Comparison of ENCODE assay signal across 10 cellular contexts in the genomic region with DNA sequence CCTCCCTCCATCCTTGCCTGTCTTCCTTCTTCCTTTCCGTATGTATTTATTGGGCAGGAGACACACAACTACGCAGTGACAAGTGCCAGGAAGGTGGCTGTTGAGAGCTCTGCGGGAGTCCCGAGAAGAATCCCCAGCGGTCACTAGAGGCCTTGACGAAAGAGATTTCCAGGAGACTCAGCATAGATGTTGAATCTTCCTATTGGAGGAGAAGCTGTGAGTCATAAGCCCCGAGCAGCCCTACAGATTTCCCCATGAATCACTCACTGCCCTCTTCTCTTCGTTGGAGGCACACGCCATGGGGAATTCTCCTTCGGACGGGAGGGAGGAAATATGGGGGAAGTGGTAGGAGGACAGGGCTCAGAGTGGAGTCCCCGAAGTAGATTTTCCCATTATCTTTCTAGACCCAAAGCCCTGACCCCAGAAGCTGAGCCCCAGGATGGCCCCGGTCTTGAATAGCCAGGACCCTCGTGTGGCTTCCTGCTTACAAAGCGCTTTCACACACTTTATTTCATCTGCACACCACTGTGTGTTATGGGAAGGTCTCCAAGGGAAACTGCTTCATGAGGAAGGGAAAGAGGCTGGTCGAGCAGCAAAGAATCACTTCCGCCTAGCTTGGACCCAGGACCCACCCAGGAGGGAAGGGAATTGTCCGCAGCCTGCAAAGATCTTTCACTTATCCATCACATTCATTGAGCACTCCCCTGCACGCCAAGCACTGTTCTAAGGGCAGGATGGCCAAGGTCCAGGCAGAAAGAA. TPM values are rescaled to one million over a fixed set of nuclear protein-coding genes. Genes with fewer than 3 reads are reported as not detected.
DNase-seq lines count a peak whose midpoint lies in the region; ATAC-seq and TF ChIP-seq lines count a peak whose summit lies in the region.
"Had no signal": no experiment of that assay in that cellular context is flagged by ENCODE, and none has a peak within 500 bp of the region (broad histone marks: within the 10 kb centered on the region; RNA-seq: fewer than 3 reads in every experiment).

No MANE protein-coding gene starts in this region.

- no peak overlapping the region for H3K4me3 ChIP-seq in foreskin fibroblast (ENCODE audit: low read depth in 1 of 2, low read length in 2 of 2)
- H3K4me3 ChIP-seq in trophoblast cell (ENCODE audit: low read depth, low read length), result no peak overlapping the region

- TF ChIP-seq POLR2A in erythroblast (IDR thresholded peaks at IDR 0.05; ENCODE audit: low read length), result no peak

- H3K4me3 Mint-ChIP-seq in Calu3 (ENCODE audit: low read depth, unreplicated experiment), result no peak overlapping the region

- peak overlapping the region; percentile 90 for H3K27ac Mint-ChIP-seq in Calu3 (ENCODE audit: unreplicated experiment)

- no CpG with 5 or more reads among the region's 19 CpGs for WGBS in trophoblast cell (ENCODE audit: extremely low coverage, insufficient coverage, insufficient read length)

- no peaks in the 10 kb centered on the region for H3K27me3 ChIP-seq in trophoblast cell (ENCODE audit: insufficient read depth, low read length)

- no peak overlapping the region for H3K14ac ChIP-seq in trophoblast cell (ENCODE audit: low read length)

- H3K4ac ChIP-seq in trophoblast cell (ENCODE audit: low read depth, low read length), result no peak overlapping the region

- peaks cover 11% of the 10 kb centered on the region for H3K36me3 Mint-ChIP-seq in Calu3 (ENCODE audit: insufficient read depth, unreplicated experiment)

- H2BK12ac ChIP-seq in trophoblast cell (ENCODE audit: low read length), result no peak overlapping the region

- H3K4me1 ChIP-seq in trophoblast cell (ENCODE audit: control insufficient read depth in 1 of 2, insufficient read depth in 2 of 2, low read length in 2 of 2), result peaks cover 0 to 3% of the 10 kb centered on the region in 2 experiments

- H3K79me1 ChIP-seq in trophoblast cell (ENCODE audit: low read length), result no peaks in the 10 kb centered on the region

- TF ChIP-seq CTCF in Calu3 (IDR thresholded peaks at IDR 0.05; ENCODE audit: unreplicated experiment), result no peak
- TF ChIP-seq CTCF in foreskin fibroblast (IDR thresholded peaks at IDR 0.05; ENCODE audit: low read depth, low read length), result no peak

- no peak overlapping the region for H3K23ac ChIP-seq in trophoblast cell (ENCODE audit: low read length)

- ATAC-seq in SK-N-SH treated with all-trans-retinoic acid at 6 μM for 48 hours (peak; percentile 92), HG03097 (IDR thresholded peaks at IDR 0.05; ENCODE audit: low FRiP score, unreplicated experiment) (no peak)

- no peak overlapping the region for H3K4me2 ChIP-seq in trophoblast cell (ENCODE audit: low read length)

- no peak overlapping the region for H3K27ac ChIP-seq in trophoblast cell (ENCODE audit: low read depth, low read length)

- H2BK120ac ChIP-seq in trophoblast cell (ENCODE audit: insufficient read depth, low read length, poor library complexity), result no peak overlapping the region

- H3K4me1 Mint-ChIP-seq in Calu3 (ENCODE audit: low read depth, unreplicated experiment), result peaks cover 23% of the 10 kb centered on the region

- H2AFZ ChIP-seq in trophoblast cell (ENCODE audit: insufficient read depth, low read length, poor library complexity), result no peak overlapping the region

- CTCF ChIA-PET in Calu3 (lab: Charles Lee), result interaction anchor here (0.6 to 1.5 kb wide), 7 partner anchors 9 to 43 kb away, joined by 3 to 7 read pairs (median 4); no protein-coding TSS in a partner anchor

- H3K27me3 Mint-ChIP-seq in Calu3 (ENCODE audit: unreplicated experiment), result no peaks in the 10 kb centered on the region

- no peak overlapping the region for H2BK5ac ChIP-seq in trophoblast cell (ENCODE audit: low read depth, low read length, poor library complexity)

- H3K79me2 ChIP-seq in trophoblast cell (ENCODE audit: control insufficient read depth, insufficient read depth, low read length, poor library complexity), result no peaks in the 10 kb centered on the region

- no peak overlapping the region for H4K91ac ChIP-seq in trophoblast cell (ENCODE audit: low read depth, low read length)

- no peaks in the 10 kb centered on the region for H3K9me3 Mint-ChIP-seq in Calu3 (ENCODE audit: low read depth, unreplicated experiment)

- H3K9ac ChIP-seq in trophoblast cell (ENCODE audit: low read length), result no peak overlapping the region

- TSS peak; percentile 92 for BruUV-seq in Calu3 (replicated peaks; lab: Mats Ljungman, UMichigan)

- peaks cover 2% of the 10 kb centered on the region for H3K9me3 ChIP-seq in trophoblast cell (ENCODE audit: insufficient read depth, low read depth, low read length)

- no peak overlapping the region for H3K18ac ChIP-seq in trophoblast cell (ENCODE audit: low read length)

- intact Hi-C loops in Calu3 (cut with micrococcal nuclease; ENCODE audit: unreplicated experiment), result no loop called here

- DNase-seq in Calu3, result peak; percentile 66
- DNase-seq in foreskin fibroblast, result peak; percentile 75 to 81
- DNase-seq in trophoblast cell, result peak; percentile 86 to 95
- no peak for DNase-seq in erythroblast (lab: John Stamatoyannopoulos, UW)
- DNase-seq in stimulated activated CD4-positive, alpha-beta T cell treated with anti-CD3 and anti-CD28 coated beads, Interleukin-1b, Interleukin-23, amount 100 ng/mL, for 48 hours, result no peak
- DNase-seq in NCI-H2196 treated with DMSO at 0.1 percent for 48 hours (lab: John Stamatoyannopoulos, UW; ENCODE audit: unreplicated experiment), result no peak
- DNase-seq: activated effector memory CD4-positive, alpha-beta T cell treated with Interleukin-2 at 50 U/mL for 16 hours; NCI-H510A had no signal

- no peaks in the 10 kb centered on the region for H3K36me3 ChIP-seq in trophoblast cell (ENCODE audit: control insufficient read depth in 1 of 2, insufficient read depth in 2 of 2, low read length in 2 of 2)

- H2AK5ac ChIP-seq in trophoblast cell (ENCODE audit: low read length), result peak overlapping the region; percentile 30

- H4K12ac ChIP-seq in trophoblast cell (ENCODE audit: low read depth, low read length), result no peak overlapping the region

- H4K8ac ChIP-seq in trophoblast cell (ENCODE audit: low read depth, low read length), result no peak overlapping the region

TF ChIP-seq in SK-N-SH treated with all-trans-retinoic acid at 6 μM for 48 hours, 23 proteins besides CTCF, POLR2A, EP300 and RAD21 (continues in another document):
- TF ChIP-seq BACH2 (CRISPR knock-in tag; IDR thresholded peaks at IDR 0.05; ENCODE audit: borderline replicate concordance) (no peak), ISL1 (CRISPR knock-in tag; IDR thresholded peaks at IDR 0.05) (no peak), ARNTL (CRISPR knock-in tag; IDR thresholded peaks at IDR 0.05; ENCODE audit: borderline replicate concordance, low read depth) (no peak), ESRRG (CRISPR knock-in tag; IDR thresholded peaks at IDR 0.05) (no peak), RARB (CRISPR knock-in tag; IDR thresholded peaks at IDR 0.05) (no peak), TOX (CRISPR knock-in tag; IDR thresholded peaks at IDR 0.05; ENCODE audit: borderline replicate concordance) (no peak), ZNF70 (CRISPR knock-in tag; IDR thresholded peaks at IDR 0.05) (no peak), PPARA (CRISPR knock-in tag; IDR thresholded peaks at IDR 0.05; ENCODE audit: borderline replicate concordance) (no peak), OSR1 (CRISPR knock-in tag; IDR thresholded peaks at IDR 0.05) (no peak), ZFP30 (CRISPR knock-in tag; IDR thresholded peaks at IDR 0.05) (no peak), ZNF8 (CRISPR knock-in tag; IDR thresholded peaks at IDR 0.05) (no peak), ZFP3 (CRISPR knock-in tag; IDR thresholded peaks at IDR 0.05) (no peak), ZC3H10 (CRISPR knock-in tag; IDR thresholded peaks at IDR 0.05) (no peak)
- TF ChIP-seq, protein P1, sequence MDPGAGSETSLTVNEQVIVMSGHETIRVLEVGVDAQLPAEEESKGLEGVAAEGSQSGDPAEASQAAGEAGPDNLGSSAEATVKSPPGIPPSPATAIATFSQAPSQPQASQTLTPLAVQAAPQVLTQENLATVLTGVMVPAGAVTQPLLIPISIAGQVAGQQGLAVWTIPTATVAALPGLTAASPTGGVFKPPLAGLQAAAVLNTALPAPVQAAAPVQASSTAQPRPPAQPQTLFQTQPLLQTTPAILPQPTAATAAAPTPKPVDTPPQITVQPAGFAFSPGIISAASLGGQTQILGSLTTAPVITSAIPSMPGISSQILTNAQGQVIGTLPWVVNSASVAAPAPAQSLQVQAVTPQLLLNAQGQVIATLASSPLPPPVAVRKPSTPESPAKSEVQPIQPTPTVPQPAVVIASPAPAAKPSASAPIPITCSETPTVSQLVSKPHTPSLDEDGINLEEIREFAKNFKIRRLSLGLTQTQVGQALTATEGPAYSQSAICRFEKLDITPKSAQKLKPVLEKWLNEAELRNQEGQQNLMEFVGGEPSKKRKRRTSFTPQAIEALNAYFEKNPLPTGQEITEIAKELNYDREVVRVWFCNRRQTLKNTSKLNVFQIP (CRISPR knock-in tag; IDR thresholded peaks at IDR 0.05; ENCODE audit: borderline replicate concordance, low read depth), result no peak
- TF ChIP-seq, protein P2, sequence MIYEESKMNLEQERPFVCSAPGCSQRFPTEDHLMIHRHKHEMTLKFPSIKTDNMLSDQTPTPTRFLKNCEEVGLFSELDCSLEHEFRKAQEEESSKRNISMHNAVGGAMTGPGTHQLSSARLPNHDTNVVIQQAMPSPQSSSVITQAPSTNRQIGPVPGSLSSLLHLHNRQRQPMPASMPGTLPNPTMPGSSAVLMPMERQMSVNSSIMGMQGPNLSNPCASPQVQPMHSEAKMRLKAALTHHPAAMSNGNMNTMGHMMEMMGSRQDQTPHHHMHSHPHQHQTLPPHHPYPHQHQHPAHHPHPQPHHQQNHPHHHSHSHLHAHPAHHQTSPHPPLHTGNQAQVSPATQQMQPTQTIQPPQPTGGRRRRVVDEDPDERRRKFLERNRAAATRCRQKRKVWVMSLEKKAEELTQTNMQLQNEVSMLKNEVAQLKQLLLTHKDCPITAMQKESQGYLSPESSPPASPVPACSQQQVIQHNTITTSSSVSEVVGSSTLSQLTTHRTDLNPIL (CRISPR knock-in tag; IDR thresholded peaks at IDR 0.05; ENCODE audit: low read depth), result no peak

RNA-seq across cellular contexts. Expression of a gene that starts 12.7 kb away (rescaled TPM):
- 38.1 and 50.5 TPM in 2 replicates for total RNA-seq in Calu3 (2022)
- 12.0 and 12.4 TPM in 2 replicates for polyA plus RNA-seq in trophoblast cell (2013)

Comparison
In these comparisons a context has a peak if more than half of its experiments do, and no peak if none do; other contexts are left out.
1. DNase-seq: peak in Calu3 (single experiment), foreskin fibroblast (2 of 2) and trophoblast cell (2 of 2); none in erythroblast (0 of 2), stimulated activated CD4-positive, alpha-beta T cell treated with anti-CD3 and anti-CD28 coated beads, Interleukin-1b, Interleukin-23, amount 100 ng/mL, for 48 hours (single experiment) and NCI-H2196 treated with DMSO at 0.1 percent for 48 hours (single experiment).